Comparison of ENCODE assay signal across 8 cellular contexts in genomic region chr6:118651282-118652050, GRCh38. TPM values are rescaled to one million over a fixed set of nuclear protein-coding genes. Genes with fewer than 3 reads are reported as not detected.
DNase-seq lines count a peak whose midpoint lies in the region; FAIRE-seq and TF ChIP-seq lines count a peak whose summit lies in the region.

Gene CEP85L, minus strand, starts transcription at chr6:118651591. Its CDS starts 322 bp downstream, at chr6:118651269.

- H3K36me3 ChIP-seq in SJSA1 (peaks cover 10% of the 10 kb centered on the region), neuronal stem cell (replicated peaks in 1 of 2; ENCODE audit: control insufficient read depth in 2 of 2, insufficient read depth in 2 of 2, low read length in 2 of 2) (no peaks in the 10 kb centered on the region)

- H2BK5ac ChIP-seq in neuronal stem cell (ENCODE audit: low read length): peak within 1 kb of the TSS; percentile 94

- DNase-seq in GM04504 (ENCODE audit: low read depth) (peak; percentile 78), HFF-Myc (ENCODE audit: extremely low read depth, low read depth) (peak; percentile 55), MV-4-11 (lab: John Stamatoyannopoulos, UW) (peak; percentile 70), SJSA1 (ENCODE audit: low read depth in 1 of 2, low spot score in 2 of 2) (peak; percentile 86 to 93), frontal cortex (ENCODE audit: low spot score in 2 of 2) (peak; percentile 91 to 93), neuronal stem cell (ENCODE audit: low spot score) (peak; percentile 92)
- DNase-seq in activated naive CD4-positive, alpha-beta T cell (lab: John Stamatoyannopoulos, UW): peak; percentile 73 to 92 (median 82)

- TF ChIP-seq CTCF in HFF-Myc (IDR thresholded peaks at IDR 0.05; ENCODE audit: low read depth, low read length, missing control alignments) (no peak), subcutaneous adipose tissue (IDR thresholded peaks at IDR 0.05; ENCODE audit: low read depth) (no peak)

- FAIRE-seq in frontal cortex (lab: Jason Lieb, UNC): no peak

- H2BK12ac ChIP-seq in neuronal stem cell (ENCODE audit: low read length): no peak within 1 kb of the TSS

- peak within 1 kb of the TSS; percentile 82 for H3K14ac ChIP-seq in neuronal stem cell (ENCODE audit: low read length)

- no peaks in the 10 kb centered on the region for H3K27me3 ChIP-seq in SJSA1 (replicated peaks)
- no peaks in the 10 kb centered on the region for H3K27me3 ChIP-seq in neuronal stem cell (ENCODE audit: control insufficient read depth in 3 of 3, insufficient read depth in 3 of 3, low read depth in 1 of 3, low read length in 3 of 3)

- no peak within 1 kb of the TSS for H2AK5ac ChIP-seq in neuronal stem cell (ENCODE audit: low read depth, low read length)

- H3K9me3 ChIP-seq in SJSA1 (replicated peaks) (peaks cover 7% of the 10 kb centered on the region; the same call in 1 of the 2 replicates), neuronal stem cell (replicated peaks in 1 of 2; ENCODE audit: control insufficient read depth in 2 of 2, insufficient read depth in 1 of 2, low read depth in 1 of 2, low read length in 2 of 2) (peaks cover 0 to 4% of the 10 kb centered on the region in 2 donors)

- H3K4me3 ChIP-seq in HFF-Myc (replicated peaks; ENCODE audit: low read depth, low read length): peak within 1 kb of the TSS; percentile 70
- peak within 1 kb of the TSS; percentile 98 for H3K4me3 ChIP-seq in SJSA1
- peak within 1 kb of the TSS; percentile 88 to 91 for H3K4me3 ChIP-seq in neuronal stem cell (ENCODE audit: low read length in 2 of 2)

- H4K8ac ChIP-seq in neuronal stem cell (ENCODE audit: low read depth, low read length): no peak within 1 kb of the TSS

- H2BK15ac ChIP-seq in neuronal stem cell (ENCODE audit: low read length): no peak within 1 kb of the TSS

- peak within 1 kb of the TSS; percentile 94 for H3K9ac ChIP-seq in neuronal stem cell (ENCODE audit: low read depth, low read length, poor library complexity)

- H2BK120ac ChIP-seq in neuronal stem cell (ENCODE audit: low read depth, low read length): peak within 1 kb of the TSS; percentile 61

- H4K91ac ChIP-seq in neuronal stem cell (ENCODE audit: low read depth, low read length, poor library complexity): no peak within 1 kb of the TSS

- peak within 1 kb of the TSS; percentile 97 for H3K18ac ChIP-seq in neuronal stem cell (ENCODE audit: low read length)

- H3K27ac ChIP-seq in SJSA1 (peak within 1 kb of the TSS; percentile 91), neuronal stem cell (replicated peaks; ENCODE audit: low read length) (peak within 1 kb of the TSS; percentile 87)

- H3K4ac ChIP-seq in neuronal stem cell (ENCODE audit: low read length): no peak within 1 kb of the TSS

- H3K23ac ChIP-seq in neuronal stem cell (ENCODE audit: low read depth, low read length, poor library complexity): peak within 1 kb of the TSS; percentile 98

- whole genome bisulfite sequencing in neuronal stem cell (ENCODE audit: extremely low coverage in 2 of 2, insufficient read length in 2 of 2, insufficient replicate concordance in 1 of 2), 2 donors: no CpG with 5 or more reads among the region's 77 CpGs

- H3K4me2 ChIP-seq in neuronal stem cell (ENCODE audit: insufficient read depth, low read length, poor library complexity, severe bottlenecking): peak within 1 kb of the TSS; percentile 77

- H3K4me1 ChIP-seq in SJSA1 (replicated peaks) (peaks cover 8% of the 10 kb centered on the region; the same call in 1 of the 2 replicates), neuronal stem cell (ENCODE audit: control insufficient read depth in 2 of 2, insufficient read depth in 1 of 2, low read depth in 1 of 2, low read length in 2 of 2) (peaks cover 1 to 9% of the 10 kb centered on the region in 2 donors)

- H2AFZ ChIP-seq in neuronal stem cell (ENCODE audit: low read length): peak within 1 kb of the TSS; percentile 99

- H3K79me1 ChIP-seq in neuronal stem cell (ENCODE audit: low read depth, low read length): no peaks in the 10 kb centered on the region

RNA-seq across cellular contexts. Expression of gene CEP85L, which starts in this region (rescaled TPM):
- 6.5 and 12.7 TPM in 2 replicates for total RNA-seq in SJSA1 (2014; rRNA removed; shearing (Covaris generic))
- total RNA-seq in frontal cortex (42.4 TPM), subcutaneous adipose tissue (10 to 100 TPM; 12.2 to 17.6 (median 16.4) TPM)
- 3.7 TPM for polyA plus RNA-seq in neuronal stem cell (2013, experiment 1 of 2)
- 3.7 TPM for polyA plus RNA-seq in neuronal stem cell (2013, experiment 2 of 2)

Comparison
In these comparisons a context has a peak if more than half of its experiments do, and no peak if none do; other contexts are left out.
1. Peak in every context shown above with its lines: DNase-seq, H3K4me3 ChIP-seq and H3K27ac ChIP-seq.